ENCODE assay signal across 2 cellular contexts in genomic region chr1:31695327-31695726, GRCh38.
TF ChIP-seq lines count a peak whose summit lies in the region.

No MANE protein-coding gene starts in this region.

TF ChIP-seq in HEK293, 187 proteins besides CTCF, POLR2A, EP300 and RAD21:
- no peak for TF ChIP-seq ZNF324 (tag by site-specific recombination; IDR thresholded peaks at IDR 0.05)
- no peak for TF ChIP-seq ZNF202 (tag by site-specific recombination; IDR thresholded peaks at IDR 0.05; ENCODE audit: borderline replicate concordance)
- TF ChIP-seq HIC1 (tag by site-specific recombination; IDR thresholded peaks at IDR 0.05), result 0 out of 2 replicates have a peak, but pooled peaks have one; percentile 21
- peak; percentile 41; the same call in 1 of the 2 replicates for TF ChIP-seq ZIC2 (tag by site-specific recombination; IDR thresholded peaks at IDR 0.05)
TF ChIP-seq in HEK293: peak in this region for 2.

TF ChIP-seq in K562, 482 proteins besides CTCF, POLR2A, EP300 and RAD21:
- peak; percentile 19 for TF ChIP-seq ZFP36 (IDR thresholded peaks at IDR 0.05; ENCODE audit: low read depth, low read length, partially characterized antibody)
- TF ChIP-seq ZKSCAN3 (CRISPR knock-in tag; IDR thresholded peaks at IDR 0.05), result no peak
- TF ChIP-seq MXD1 (CRISPR knock-in tag; IDR thresholded peaks at IDR 0.05; ENCODE audit: borderline replicate concordance, poor library complexity, severe bottlenecking), result no peak
- no peak for TF ChIP-seq MAZ (CRISPR knock-in tag; conservative IDR thresholded peaks at IDR 0.05 in 1 of 2, IDR thresholded peaks at IDR 0.05 in 1 of 2)
- no peak for TF ChIP-seq RHOXF2B (CRISPR knock-in tag; conservative IDR thresholded peaks at IDR 0.05)
- TF ChIP-seq OTX1 (CRISPR knock-in tag; IDR thresholded peaks at IDR 0.05), result no peak
- no peak for TF ChIP-seq TRIM24 (IDR thresholded peaks at IDR 0.05)
- no peak for TF ChIP-seq SMARCA4 (IDR thresholded peaks at IDR 0.05)
